Comparison of ENCODE assay signal across 9 cellular contexts in genomic region chr1:212678456-212679410, GRCh38. TPM values are rescaled to one million over a fixed set of nuclear protein-coding genes. Genes with fewer than 3 reads are reported as not detected.
DNase-seq lines count a peak whose midpoint lies in the region; ATAC-seq and TF ChIP-seq lines count a peak whose summit lies in the region.
"Had no signal": no experiment of that assay in that cellular context is flagged by ENCODE, and none has a peak within 500 bp of the region (broad histone marks: within the 10 kb centered on the region; RNA-seq: fewer than 3 reads in every experiment).

No MANE protein-coding gene starts in this region.

- CTCF ChIA-PET in T-cell (lab: Charles Lee) (interaction anchor here in 1 of 2 donors (1.5 kb wide), 1 partner anchor 103 kb away, joined by 3 read pairs; no protein-coding TSS in a partner anchor), Caco-2 (lab: Charles Lee) (interaction anchor here (2.0 kb wide), 1 partner anchor 13 kb away, joined by 9 read pairs; no protein-coding TSS in a partner anchor)

- DNase-seq in chondrocyte (ENCODE audit: low spot score): peak; percentile 50
- no peak for DNase-seq in OCI-M2 (lab: John Stamatoyannopoulos, UW; ENCODE audit: unreplicated experiment)
- DNase-seq in T-cell: no peak
- DNase-seq in Caco-2: no peak
- no peak for DNase-seq in NCI-H748 (lab: John Stamatoyannopoulos, UW; ENCODE audit: unreplicated experiment)
- DNase-seq: hypothalamus had no signal

- H3K27me3 ChIP-seq in Caco-2 (replicated peaks; ENCODE audit: control insufficient read depth, insufficient read depth, low read length): no peaks in the 10 kb centered on the region; the same call in 1 of the 2 replicates

- H3K36me3 Mint-ChIP-seq in chondrocyte (ENCODE audit: low read depth) (no peaks in the 10 kb centered on the region), T-cell (no peaks in the 10 kb centered on the region), Caco-2 (ENCODE audit: insufficient read depth, unreplicated experiment) (no peaks in the 10 kb centered on the region)

- H3K4me3 Mint-ChIP-seq in chondrocyte (ENCODE audit: unreplicated experiment) (no peak overlapping the region), T-cell (no peak overlapping the region), Caco-2 (ENCODE audit: unreplicated experiment) (no peak overlapping the region)

- intact Hi-C loops in Caco-2 (cut with micrococcal nuclease; ENCODE audit: unreplicated experiment): no loop called here

- H3K4me1 ChIP-seq in Caco-2: no peaks in the 10 kb centered on the region

- ATAC-seq in GM18519 (IDR thresholded peaks at IDR 0.05; ENCODE audit: low FRiP score, unreplicated experiment) (peak; percentile 65), GM21447 (IDR thresholded peaks at IDR 0.05; ENCODE audit: unreplicated experiment) (peak; percentile 55), HG03432 (IDR thresholded peaks at IDR 0.05; ENCODE audit: unreplicated experiment) (peak; percentile 76), T-cell (replicated peaks in 1 of 4) (no peak)

- H3K9me3 Mint-ChIP-seq in chondrocyte (ENCODE audit: low read depth): no peaks in the 10 kb centered on the region
- H3K9me3 Mint-ChIP-seq in T-cell: no peaks in the 10 kb centered on the region
- H3K9me3 Mint-ChIP-seq in Caco-2 (ENCODE audit: unreplicated experiment): no peaks in the 10 kb centered on the region

- H3K27me3 Mint-ChIP-seq in chondrocyte (ENCODE audit: low read depth) (peaks cover 3% of the 10 kb centered on the region), T-cell (peaks cover under 1 to 2% of the 10 kb centered on the region in 2 donors), Caco-2 (ENCODE audit: insufficient read depth, unreplicated experiment) (peaks cover 23% of the 10 kb centered on the region)

- no peak overlapping the region for H3K4me3 ChIP-seq in Caco-2 (ENCODE audit: low read depth, low read length)

- no peak overlapping the region for H3K27ac Mint-ChIP-seq in chondrocyte (ENCODE audit: unreplicated experiment)
- no peak overlapping the region for H3K27ac Mint-ChIP-seq in T-cell
- H3K27ac Mint-ChIP-seq in Caco-2 (ENCODE audit: unreplicated experiment): no peak overlapping the region

- no peaks in the 10 kb centered on the region for H3K36me3 ChIP-seq in Caco-2 (ENCODE audit: control insufficient read depth, insufficient read depth, low read length)

- POLR2A ChIA-PET in T-cell (lab: Charles Lee) (interaction anchor here in 1 of 2 donors (0.7 kb wide), 1 partner anchor 246 kb away, joined by 3 read pairs; the partner anchor contains the start of gene NENF), Caco-2 (lab: Charles Lee) (no interaction called here)

- TF ChIP-seq CTCF in chondrocyte (IDR thresholded peaks at IDR 0.05) (no peak), Caco-2 (IDR thresholded peaks at IDR 0.05; ENCODE audit: insufficient read depth in 1 of 2, low read depth in 1 of 2, low read length in 1 of 2, severe bottlenecking in 1 of 2, unreplicated experiment in 1 of 2) (no peak)

- BruUV-seq in Caco-2 (replicated peaks; lab: Mats Ljungman, UMichigan): no TSS peak

- H3K9me3 ChIP-seq in Caco-2: no peaks in the 10 kb centered on the region

- no peaks in the 10 kb centered on the region for H3K4me1 Mint-ChIP-seq in chondrocyte (ENCODE audit: low read depth)
- H3K4me1 Mint-ChIP-seq in T-cell: peaks cover 10 to 25% (median 12%) of the 10 kb centered on the region in 3 donors
- H3K4me1 Mint-ChIP-seq in Caco-2 (ENCODE audit: low read depth, unreplicated experiment): peaks cover 15% of the 10 kb centered on the region

RNA-seq across cellular contexts. Expression of gene BATF3, which starts 20.9 kb away (rescaled TPM):
- total RNA-seq in chondrocyte (0.36 to 3.7 TPM (median 1.7 TPM) in 3 replicates), T-cell (1 to 10 TPM in 3 of 5 donors, under 1 TPM in 2; 0.30 to 3.2 (median 2.1) TPM), Caco-2 (2022) (0.23 and 0.42 TPM in 2 replicates)

Comparison
In these comparisons a context has a peak if more than half of its experiments do, and no peak if none do; other contexts are left out.
1. ATAC-seq: peak in GM18519 (single experiment), GM21447 (single experiment) and HG03432 (single experiment); none in T-cell (0 of 4).